In the genomic region with DNA sequence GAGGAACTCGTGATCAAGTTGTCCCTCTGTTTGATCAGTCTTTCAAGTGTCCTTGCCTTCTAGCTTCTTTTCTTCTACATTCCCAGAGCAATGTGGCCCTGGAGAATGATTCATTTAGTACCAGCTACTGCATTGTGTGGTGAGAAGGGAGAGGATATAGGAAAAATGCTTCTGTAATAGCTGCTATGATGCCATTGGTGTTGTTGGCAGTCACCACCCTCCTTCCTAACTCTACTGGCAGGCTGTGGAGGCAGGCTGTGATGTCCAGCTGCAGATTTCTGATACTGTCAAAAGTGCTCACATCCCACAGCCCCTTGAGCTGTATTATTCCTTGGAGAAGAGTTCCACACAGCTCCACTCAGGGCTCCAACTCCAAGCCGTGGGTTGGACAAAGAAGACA, we compare ENCODE assay signal across 21 cellular contexts.
"Had no signal": no experiment of that assay in that cellular context is flagged by ENCODE, and none has a peak within 500 bp of the region (broad histone marks: within the 10 kb centered on the region; RNA-seq: fewer than 3 reads in every experiment).

No MANE protein-coding gene starts in this region.

- DNase-seq: activated CD4-positive, alpha-beta T cell treated with anti-CD3 and anti-CD28 coated beads for 48 hours; activated CD4-positive, alpha-beta T cell treated with anti-CD3 and anti-CD28 coated beads, Interleukin-2, amount 50 U/mL, for 48 hours; activated CD8-positive, alpha-beta memory T cell treated with anti-CD3 and anti-CD28 coated beads for 24 hours; activated effector memory CD4-positive, alpha-beta T cell treated with Interleukin-2 at 50 U/mL for 16 hours; activated naive CD4-positive, alpha-beta T cell treated with Interleukin-2 at 50 U/mL for 16 hours; body of pancreas; effector CD8-positive, alpha-beta T cell; heart right ventricle; midbrain; naive thymus-derived CD8-positive, alpha-beta T cell; occipital lobe; spleen; stimulated activated naive CD4-positive, alpha-beta T cell; tibial artery had no signal

- H3K36me3 Mint-ChIP-seq: activated naive CD8-positive, alpha-beta T cell; naive thymus-derived CD8-positive, alpha-beta T cell had no signal

- H3K36me3 ChIP-seq: heart right ventricle, right atrium auricular region, spleen, suprapubic skin, tibial artery had no signal

- H3K9me3 Mint-ChIP-seq: naive thymus-derived CD8-positive, alpha-beta T cell; neural crest cell; T-helper 2 cell treated with Interferon-gamma antibody and Interleukin-4, amounts not matched to agents 5 μg/mL and 100 μg/mL, for 36 hours had no signal

- H3K9me3 ChIP-seq: body of pancreas, heart right ventricle, right atrium auricular region, spleen, suprapubic skin, tibial artery had no signal

- H3K4me1 ChIP-seq: body of pancreas had no signal

- H3K27ac ChIP-seq: body of pancreas, epithelial cell of prostate, foreskin keratinocyte, heart right ventricle, right atrium auricular region, spleen, suprapubic skin, tibial artery had no signal

- H3K4me3 Mint-ChIP-seq: activated naive CD8-positive, alpha-beta T cell; naive thymus-derived CD8-positive, alpha-beta T cell; neural crest cell; T-helper 2 cell treated with Interferon-gamma antibody and Interleukin-4, amounts not matched to agents 5 μg/mL and 100 μg/mL, for 36 hours had no signal

- ATAC-seq: body of pancreas; heart right ventricle; naive thymus-derived CD8-positive, alpha-beta T cell had no signal

- H3K27me3 ChIP-seq: body of pancreas, foreskin keratinocyte, heart right ventricle, right atrium auricular region, spleen, suprapubic skin, tibial artery had no signal

- H3K27ac Mint-ChIP-seq: activated naive CD8-positive, alpha-beta T cell; naive thymus-derived CD8-positive, alpha-beta T cell; T-helper 2 cell treated with Interferon-gamma antibody and Interleukin-4, amounts not matched to agents 5 μg/mL and 100 μg/mL, for 36 hours had no signal

- H3K4me3 ChIP-seq: body of pancreas, heart right ventricle, right atrium auricular region, spleen, suprapubic skin, tibial artery had no signal
